Comparison of ENCODE assay signal across 13 cellular contexts in genomic region chr2:196823750-196824149, GRCh38. TPM values are rescaled to one million over a fixed set of nuclear protein-coding genes. Genes with fewer than 3 reads are reported as not detected.
DNase-seq lines count a peak whose midpoint lies in the region.
"Had no signal": no experiment of that assay in that cellular context is flagged by ENCODE, and none has a peak within 500 bp of the region (broad histone marks: within the 10 kb centered on the region; RNA-seq: fewer than 3 reads in every experiment).

No MANE protein-coding gene starts in this region.

- peak overlapping the region; percentile 46 for H3K4me2 ChIP-seq in skeletal muscle satellite cell (ENCODE audit: low read length)
- H3K4me2 ChIP-seq: neural progenitor cell had no signal

- peak overlapping the region; percentile 21 for H3K9ac ChIP-seq in skeletal muscle satellite cell (ENCODE audit: low read depth, low read length)
- H3K9ac ChIP-seq: neural progenitor cell had no signal

- peak; percentile 88 for DNase-seq in HCEC 1CT
- peak; percentile 62 for DNase-seq in RPMI7951 (ENCODE audit: low read depth)
- DNase-seq in fibroblast of peridontal ligament (ENCODE audit: extremely low read depth): peak; percentile 80
- DNase-seq in NCI-H446 (lab: John Stamatoyannopoulos, UW): no peak
- DNase-seq in activated CD8-positive, alpha-beta memory T cell treated with anti-CD3 and anti-CD28 coated beads, Interleukin-2, amount 50 U/mL, for 4 hours: no peak
- DNase-seq in NCI-H774 (lab: John Stamatoyannopoulos, UW): no peak
- DNase-seq: left cardiac atrium, NCI-H2107, SHP77 had no signal

- no peaks in the 10 kb centered on the region for H3K9me3 ChIP-seq in skeletal muscle satellite cell (replicated peaks; ENCODE audit: low read length)
- H3K9me3 ChIP-seq: ascending aorta had no signal

- H3K4me1 ChIP-seq in skeletal muscle satellite cell (ENCODE audit: control insufficient read depth, insufficient read depth, low read length): peaks cover 17% of the 10 kb centered on the region
- H3K4me1 ChIP-seq: ascending aorta, neural progenitor cell had no signal

- H3K4me3 ChIP-seq in skeletal muscle satellite cell (ENCODE audit: low read length): no peak overlapping the region
- H3K4me3 ChIP-seq: ascending aorta, neural progenitor cell had no signal

- no peaks in the 10 kb centered on the region for H3K27me3 ChIP-seq in skeletal muscle satellite cell (ENCODE audit: control insufficient read depth, insufficient read depth, low read length)
- H3K27me3 ChIP-seq: ascending aorta, neural progenitor cell had no signal

- H3K36me3 ChIP-seq in skeletal muscle satellite cell (ENCODE audit: insufficient read depth, low read length): no peaks in the 10 kb centered on the region
- H3K36me3 ChIP-seq: ascending aorta, neural progenitor cell had no signal

RNA-seq across cellular contexts. Expression of gene C2orf66, which starts 14.6 kb away (rescaled TPM):
- 0.12 TPM in 1 of 2 replicates, not detected in the other for total RNA-seq in RPMI7951 (2014; rRNA removed; shearing (Covaris generic))
- total RNA-seq in skeletal muscle satellite cell (2012; rRNA removed): under 0.01 TPM in 1 of 2 replicates, not detected in the other
- total RNA-seq: ascending aorta, G401 had no signal

RNA-seq across cellular contexts. Expression of gene GTF3C3, which starts 24.3 kb away (rescaled TPM):
- 52.2 and 52.9 TPM in 2 replicates for total RNA-seq in RPMI7951 (2014; rRNA removed; shearing (Covaris generic))
- 33.2 and 35.0 TPM in 2 replicates for total RNA-seq in skeletal muscle satellite cell (2012; rRNA removed)

Comparison
In these comparisons a context has a peak if more than half of its experiments do, and no peak if none do; other contexts are left out.
1. DNase-seq: peak in HCEC 1CT (single experiment), RPMI7951 (single experiment) and fibroblast of peridontal ligament (single experiment); none in NCI-H446 (0 of 2), activated CD8-positive, alpha-beta memory T cell treated with anti-CD3 and anti-CD28 coated beads, Interleukin-2, amount 50 U/mL, for 4 hours (single experiment) and NCI-H774 (single experiment).